ENCODE assay signal across 11 cellular contexts in genomic region chr12:31714406-31715271, GRCh38. TPM values are rescaled to one million over a fixed set of nuclear protein-coding genes. Genes with fewer than 3 reads are reported as not detected.
DNase-seq lines count a peak whose midpoint lies in the region; ATAC-seq and TF ChIP-seq lines count a peak whose summit lies in the region.
"Had no signal": no experiment of that assay in that cellular context is flagged by ENCODE, and none has a peak within 500 bp of the region (broad histone marks: within the 10 kb centered on the region; RNA-seq: fewer than 3 reads in every experiment).

No MANE protein-coding gene starts in this region.

- no peaks in the 10 kb centered on the region for H3K27me3 Mint-ChIP-seq in T-cell

- CTCF ChIA-PET in HEK293 (lab: Yijun Ruan, JAX): interaction anchor here (0.5 to 0.6 kb wide), 2 partner anchors 185 to 367 kb away, joined by 3 to 4 read pairs; no protein-coding TSS in a partner anchor
- CTCF ChIA-PET in T-cell (lab: Charles Lee): interaction anchor here (0.5 to 1.1 kb wide), 3 partner anchors 57 to 395 kb away, joined by 3 to 6 read pairs (median 3); no protein-coding TSS in a partner anchor

- ATAC-seq in GM18511 (IDR thresholded peaks at IDR 0.05; ENCODE audit: unreplicated experiment) (peak; percentile 33), T-cell (replicated peaks in 1 of 4) (no peak), HG02981 (IDR thresholded peaks at IDR 0.05; ENCODE audit: unreplicated experiment) (no peak), GM19467 (IDR thresholded peaks at IDR 0.05; ENCODE audit: unreplicated experiment) (no peak)

- H3K4me3 Mint-ChIP-seq in T-cell: no peak overlapping the region

- no peaks in the 10 kb centered on the region for H3K36me3 ChIP-seq in HEK293 (ENCODE audit: control insufficient read depth in 2 of 2, insufficient read depth in 1 of 2, low read length in 2 of 2)
- peaks cover 8% of the 10 kb centered on the region for H3K36me3 ChIP-seq in neutrophil

- no peaks in the 10 kb centered on the region for H3K27me3 ChIP-seq in neutrophil
- H3K27me3 ChIP-seq: tibial nerve had no signal

- POLR2A ChIA-PET in HEK293 (lab: Yijun Ruan, JAX): no interaction called here
- POLR2A ChIA-PET in T-cell (lab: Charles Lee): interaction anchor here (0.5 to 1.3 kb wide), 9 partner anchors 17 to 325 kb away, joined by 3 to 4 read pairs (median 3); no protein-coding TSS in a partner anchor

- TF ChIP-seq CTCF in HEK293 (tag by site-specific recombination; IDR thresholded peaks at IDR 0.05) (no peak), neutrophil (IDR thresholded peaks at IDR 0.05) (no peak)

- DNase-seq in T-cell (no peak), posterior cingulate gyrus (no peak)
- no peak for DNase-seq in activated CD4-positive, alpha-beta T cell treated with anti-CD3 and anti-CD28 coated beads for 4 hours
- DNase-seq: activated gamma-delta T cell; stimulated activated CD4-positive, alpha-beta T cell treated with anti-CD3 and anti-CD28 coated beads, Interleukin-2, amount 100 ng/mL, for 48 hours had no signal

- peak overlapping the region; percentile 3 to 25 for H3K27ac Mint-ChIP-seq in T-cell

- intact Hi-C loops in posterior cingulate gyrus (cut with DNase I): no loop called here

- peaks cover 10 to 21% (median 19%) of the 10 kb centered on the region in 3 donors for H3K4me1 Mint-ChIP-seq in T-cell

- H3K9me3 ChIP-seq in HEK293 (ENCODE audit: control insufficient read depth, insufficient read depth, low read depth, low read length): no peaks in the 10 kb centered on the region
- H3K9me3 ChIP-seq in neutrophil: no peaks in the 10 kb centered on the region

- no peaks in the 10 kb centered on the region for H3K4me1 ChIP-seq in HEK293 (ENCODE audit: control insufficient read depth, insufficient read depth, low read length)
- H3K4me1 ChIP-seq in neutrophil (ENCODE audit: control insufficient read depth in 1 of 2, insufficient read depth in 1 of 2, low read depth in 1 of 2, low read length in 1 of 2): peaks cover 16 to 17% of the 10 kb centered on the region in 2 experiments
- H3K4me1 ChIP-seq: tibial nerve had no signal

- H3K27ac ChIP-seq in HEK293 (ENCODE audit: extremely low read depth, low read depth, low read length) (no peak overlapping the region), neutrophil (peak overlapping the region; percentile 85)

- H3K9me3 Mint-ChIP-seq in T-cell: peaks cover 0 to 24% (median 9%) of the 10 kb centered on the region in 3 donors

- H3K4me3 ChIP-seq in HEK293 (ENCODE audit: low read depth, low read length) (no peak overlapping the region), neutrophil (ENCODE audit: low read depth in 1 of 2, low read length in 1 of 2) (peak overlapping the region in 1 of 2 experiments; percentile 25)
- H3K4me3 ChIP-seq: tibial nerve had no signal

- peaks cover 48% of the 10 kb centered on the region for H3K36me3 Mint-ChIP-seq in T-cell

TF ChIP-seq in HEK293, 187 proteins besides CTCF, POLR2A, EP300 and RAD21:
- TF ChIP-seq ZNF121 (tag by site-specific recombination; IDR thresholded peaks at IDR 0.05): 0 out of 2 replicates have a peak, but pooled peaks have one; percentile 13
- no peak for TF ChIP-seq ZNF677 (tag by site-specific recombination; IDR thresholded peaks at IDR 0.05)

RNA-seq across cellular contexts. Expression of gene AMN1, which starts 14.2 kb away (rescaled TPM):
- total RNA-seq in T-cell: 10 to 100 TPM in 4 of 5 donors, 1 to 10 TPM in 1; 8.4 to 13.6 (median 12.2) TPM

RNA-seq across cellular contexts. Expression of gene ETFBKMT, which starts 55.2 kb away (rescaled TPM):
- 1 to 10 TPM in 4 of 5 donors, under 1 TPM in 1; 0.48 to 2.1 (median 1.6) TPM for total RNA-seq in T-cell
